In the genomic region with DNA sequence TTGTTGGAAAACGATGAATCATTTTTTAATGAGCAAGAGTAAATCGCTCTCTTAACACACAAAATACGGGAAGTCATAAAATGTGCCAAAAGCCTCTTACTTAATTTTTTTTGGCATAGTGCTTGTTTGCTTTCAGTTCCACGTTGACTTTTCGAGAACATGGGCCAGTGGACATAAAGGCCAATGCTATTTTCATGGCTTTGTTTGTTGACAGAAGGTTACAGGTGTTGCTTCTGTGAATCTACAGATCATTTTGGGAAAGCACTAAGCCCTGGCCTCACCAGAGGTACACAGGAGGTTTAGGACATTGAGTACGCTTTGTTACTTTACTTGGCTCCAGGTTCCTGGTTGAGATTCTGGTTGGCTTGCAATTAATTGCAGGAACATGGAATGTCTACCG, we compare ENCODE assay signal across 15 cellular contexts.
A peak's percentile ranks its signal among the peaks of the same experiment; 100 is the strongest.
DNase-seq lines count a peak whose midpoint lies in the region; FAIRE-seq and TF ChIP-seq lines count a peak whose summit lies in the region.
"Had no signal": no experiment of that assay in that cellular context is flagged by ENCODE, and none has a peak within 500 bp of the region (broad histone marks: within the 10 kb centered on the region; RNA-seq: fewer than 3 reads in every experiment).

No MANE protein-coding gene starts in this region.

- no TSS peak for BruUV-seq in PC-9 (replicated peaks; lab: Mats Ljungman, UMichigan)

- peak overlapping the region; percentile 9; the same call in 1 of the 2 replicates for H2BK15ac ChIP-seq in H1 (ENCODE audit: low read length)

- H3K4ac ChIP-seq in H1 (replicated peaks; ENCODE audit: insufficient read length, low read depth, low read length): peak overlapping the region; percentile 14

- peak overlapping the region; percentile 35; the same call in 1 of the 2 replicates for H2BK12ac ChIP-seq in H1 (ENCODE audit: low read depth, low read length)

- H4K20me1 ChIP-seq in H1 (replicated peaks in 1 of 2; ENCODE audit: control insufficient read depth in 1 of 2, insufficient read depth in 2 of 2, low read length in 2 of 2) (no peaks in the 10 kb centered on the region), PC-9 (ENCODE audit: insufficient read depth) (no peaks in the 10 kb centered on the region)

- no peaks in the 10 kb centered on the region for H3K79me1 ChIP-seq in H1 (ENCODE audit: low read depth, low read length)

- no peaks in the 10 kb centered on the region for H3K36me3 Mint-ChIP-seq in endothelial cell (ENCODE audit: low read depth, unreplicated experiment)

- H2AFZ ChIP-seq in H1 (ENCODE audit: low read length): peak overlapping the region; percentile 82
- no peak overlapping the region for H2AFZ ChIP-seq in PC-9

- no peak for TF ChIP-seq EP300 in H1 (IDR thresholded peaks at IDR 0.05; ENCODE audit: borderline replicate concordance in 1 of 2, low read depth in 2 of 2, low read length in 2 of 2)

- H3K27ac Mint-ChIP-seq in endothelial cell (ENCODE audit: unreplicated experiment): no peak overlapping the region

- H2BK5ac ChIP-seq in H1 (ENCODE audit: low read depth, low read length): no peak overlapping the region

- POLR2A ChIA-PET in HEK293 (lab: Yijun Ruan, JAX): no interaction called here
- POLR2A ChIA-PET in H1 (lab: Charles Lee; ENCODE audit: partially characterized antibody): no interaction called here
- POLR2A ChIA-PET in PC-9 (lab: Charles Lee; ENCODE audit: unreplicated experiment): no interaction called here

- no peak overlapping the region for H3K14ac ChIP-seq in H1 (ENCODE audit: insufficient read length)

- H3K79me2 ChIP-seq in H1 (ENCODE audit: control insufficient read depth in 1 of 2, insufficient read depth in 2 of 2, low read length in 2 of 2) (no peaks in the 10 kb centered on the region), PC-9 (ENCODE audit: low read depth) (no peaks in the 10 kb centered on the region)

- H3K23me2 ChIP-seq in H1 (ENCODE audit: low read depth, low read length): no peaks in the 10 kb centered on the region

- peaks cover 0 to 4% (median 2%) of the 10 kb centered on the region in 4 experiments; a peak in 1 of 7 replicates for H3K27me3 ChIP-seq in H1 (replicated peaks in 1 of 4; ENCODE audit: control insufficient read depth in 3 of 4, extremely low read depth in 1 of 4, insufficient read depth in 3 of 4, low read length in 3 of 4)
- H3K27me3 ChIP-seq in prostate gland (replicated peaks; ENCODE audit: insufficient read depth): no peaks in the 10 kb centered on the region
- H3K27me3 ChIP-seq in PC-9 (ENCODE audit: insufficient read depth, low read depth): no peaks in the 10 kb centered on the region

- H3F3A ChIP-seq in PC-9 (ENCODE audit: insufficient read depth, low read depth): no peaks in the 10 kb centered on the region

- H3K9me3 Mint-ChIP-seq in endothelial cell (ENCODE audit: unreplicated experiment): no peaks in the 10 kb centered on the region

- WGBS in H1 (ENCODE audit: extremely low coverage in 1 of 2, insufficient coverage in 1 of 2, insufficient read length in 1 of 2, insufficient replicate concordance in 2 of 2, low coverage in 1 of 2, low lambda C conversion rate in 2 of 2, missing lambda C conversion rate in 1 of 2), 2 experiments: 84% methylated on average over 7 of the region's 7 CpGs; no CpG with 5 or more reads in 1 of the 2 experiments
- WGBS in prostate gland: 12% methylated on average over 7 of the region's 7 CpGs

- no peak overlapping the region for H3K18ac ChIP-seq in H1 (ENCODE audit: extremely low read depth, low read length)

- TF ChIP-seq CTCF in HEK293 (tag by site-specific recombination; IDR thresholded peaks at IDR 0.05) (no peak), H1 (IDR thresholded peaks at IDR 0.05; ENCODE audit: control extremely low read depth in 1 of 3, insufficient read depth in 1 of 3, low read depth in 1 of 3, low read length in 3 of 3) (no peak), prostate gland (IDR thresholded peaks at IDR 0.05) (peak in 1 of 4 experiments; percentile 4), endothelial cell (IDR thresholded peaks at IDR 0.05; ENCODE audit: unreplicated experiment) (no peak), PC-9 (conservative IDR thresholded peaks at IDR 0.05) (no peak)

- peak overlapping the region; percentile 44 for H4K91ac ChIP-seq in H1 (replicated peaks; ENCODE audit: insufficient read length, low read length)

- H4K5ac ChIP-seq in H1 (ENCODE audit: insufficient read length, low read depth, low read length): no peak overlapping the region

- H3K23ac ChIP-seq in H1 (ENCODE audit: insufficient read length): no peak overlapping the region

- CTCF ChIA-PET in HEK293 (lab: Yijun Ruan, JAX): no interaction called here
- CTCF ChIA-PET in H1 (lab: Charles Lee; ENCODE audit: partially characterized antibody): no interaction called here
- CTCF ChIA-PET in PC-9 (lab: Charles Lee): no interaction called here

- no peak for TF ChIP-seq RAD21 in H1 (IDR thresholded peaks at IDR 0.05 in 1 of 2, conservative IDR thresholded peaks at IDR 0.05 in 1 of 2; ENCODE audit: low read depth in 2 of 2, low read length in 2 of 2)

- H2AK5ac ChIP-seq in H1 (ENCODE audit: low read depth, low read length): no peak overlapping the region

- H3K4me3 ChIP-seq in HEK293 (ENCODE audit: low read depth, low read length) (no peak overlapping the region), H1 (ENCODE audit: extremely low read depth in 1 of 4, insufficient read depth in 2 of 4, low read depth in 3 of 4, low read length in 4 of 4) (no peak overlapping the region), prostate gland (no peak overlapping the region), PC-9 (no peak overlapping the region)

- no peaks in the 10 kb centered on the region for H3K4me1 ChIP-seq in HEK293 (ENCODE audit: control insufficient read depth, insufficient read depth, low read length)
- peaks cover 0 to 8% (median 4%) of the 10 kb centered on the region in 4 experiments; a peak in 5 of 7 replicates for H3K4me1 ChIP-seq in H1 (replicated peaks in 1 of 4; ENCODE audit: control insufficient read depth in 3 of 4, insufficient read depth in 4 of 4, low read length in 3 of 4)
- H3K4me1 ChIP-seq in prostate gland (replicated peaks): no peaks in the 10 kb centered on the region
- H3K4me1 ChIP-seq in PC-9 (replicated peaks; ENCODE audit: insufficient read depth): no peaks in the 10 kb centered on the region

- H3K27ac ChIP-seq in HEK293 (ENCODE audit: extremely low read depth, low read depth, low read length) (no peak overlapping the region), H1 (ENCODE audit: low read depth, low read length) (no peak overlapping the region), prostate gland (no peak overlapping the region), PC-9 (no peak overlapping the region)

- H2BK120ac ChIP-seq in H1 (replicated peaks; ENCODE audit: low read depth, low read length): peak overlapping the region; percentile 80

- intact Hi-C loops in prostate gland (cut with DNase I) (no loop called here), PC-9 (cut with micrococcal nuclease; ENCODE audit: unreplicated experiment) (no loop called here)

- H3K4me1 Mint-ChIP-seq in endothelial cell (ENCODE audit: unreplicated experiment): peaks cover 14% of the 10 kb centered on the region

- H3K36me3 ChIP-seq in HEK293 (ENCODE audit: control insufficient read depth in 2 of 2, insufficient read depth in 1 of 2, low read length in 2 of 2) (no peaks in the 10 kb centered on the region), H1 (ENCODE audit: control insufficient read depth in 2 of 4, insufficient read depth in 4 of 4, low read length in 3 of 4) (no peaks in the 10 kb centered on the region), prostate gland (no peaks in the 10 kb centered on the region), PC-9 (ENCODE audit: low read depth) (no peaks in the 10 kb centered on the region)

- no peak overlapping the region for H3K9ac ChIP-seq in H1 (replicated peaks in 1 of 4; ENCODE audit: extremely low read depth in 1 of 4, low read depth in 3 of 4, low read length in 3 of 4)

- H3K9me3 ChIP-seq in HEK293 (ENCODE audit: control insufficient read depth, insufficient read depth, low read depth, low read length): no peaks in the 10 kb centered on the region
- no peaks in the 10 kb centered on the region for H3K9me3 ChIP-seq in H1 (ENCODE audit: insufficient read depth in 2 of 2, low read depth in 1 of 2, low read length in 1 of 2)
- H3K9me3 ChIP-seq in prostate gland: no peaks in the 10 kb centered on the region
- H3K9me3 ChIP-seq in PC-9 (ENCODE audit: insufficient read depth, low read depth): no peaks in the 10 kb centered on the region

- no peak overlapping the region for H3K4me2 ChIP-seq in H1 (ENCODE audit: insufficient read depth in 1 of 2, low read depth in 2 of 2, low read length in 2 of 2)
- no peak overlapping the region for H3K4me2 ChIP-seq in PC-9

- no peaks in the 10 kb centered on the region for H3K27me3 Mint-ChIP-seq in endothelial cell (ENCODE audit: unreplicated experiment)

- H3K4me3 Mint-ChIP-seq in endothelial cell (ENCODE audit: unreplicated experiment): no peak overlapping the region

- no peak overlapping the region for H4K8ac ChIP-seq in H1 (ENCODE audit: extremely low read depth, insufficient read depth, low read length)

- DNase-seq in NCI-H345 (lab: John Stamatoyannopoulos, UW) (peak; percentile 64), H1 (ENCODE audit: low read depth in 1 of 2, low spot score in 2 of 2) (no peak), prostate gland (ENCODE audit: low spot score) (peak; percentile 81), endothelial cell (ENCODE audit: low spot score) (no peak), PC-9 (no peak)
- no peak for DNase-seq in activated CD4-positive, alpha-beta T cell treated with anti-CD3 and anti-CD28 coated beads, Interleukin-2, amount 50 U/mL, for 48 hours
- DNase-seq in activated T-cell treated with anti-CD3 and anti-CD28 coated beads, Interleukin-2, amount 50 U/mL, for 48 hours: no peak
- DNase-seq: activated CD8-positive, alpha-beta memory T cell treated with anti-CD3 and anti-CD28 coated beads for 24 hours; anterior cingulate cortex; erythroblast; NCI-H226; nucleus accumbens; stimulated activated CD4-positive, alpha-beta T cell treated with anti-CD3 and anti-CD28 coated beads, Interleukin-2, amount 100 ng/mL, for 48 hours; T-helper 2 cell had no signal

- H3K56ac ChIP-seq in H1 (replicated peaks; ENCODE audit: insufficient read length, low read depth, low read length): no peak overlapping the region

- no peaks in the 10 kb centered on the region; the same call in 1 of the 2 replicates for H3K9me2 ChIP-seq in PC-9 (ENCODE audit: insufficient read depth)

- H2BK20ac ChIP-seq in H1 (ENCODE audit: low read length): 0 out of 2 replicates have a peak overlapping the region, but pooled peaks have one; percentile 75

- FAIRE-seq in H1 (lab: Jason Lieb, UNC): no peak

- TF ChIP-seq POLR2A in H1 (IDR thresholded peaks at IDR 0.05; ENCODE audit: control extremely low read depth in 1 of 2, low read depth in 2 of 2, low read length in 2 of 2): no peak
- no peak for TF ChIP-seq POLR2A in prostate gland (IDR thresholded peaks at IDR 0.05)

TF ChIP-seq in HEK293, 187 proteins besides CTCF, POLR2A, EP300 and RAD21:
- peak; percentile 40; the same call in 1 of the 2 replicates for TF ChIP-seq SCRT2 (tag by site-specific recombination; IDR thresholded peaks at IDR 0.05)
- no peak for TF ChIP-seq ZSCAN30 (tag by site-specific recombination; IDR thresholded peaks at IDR 0.05)

TF ChIP-seq in H1, 55 proteins besides CTCF, POLR2A, EP300 and RAD21 (continues in another document):
- TF ChIP-seq ASH2L (IDR thresholded peaks at IDR 0.05; ENCODE audit: low read length) (no peak), TCF12 (IDR thresholded peaks at IDR 0.05; ENCODE audit: low read depth, low read length) (no peak)

Comparison
In these comparisons a context has a peak if more than half of its experiments do, and no peak if none do; other contexts are left out.
1. DNase-seq: peak in NCI-H345 (single experiment) and prostate gland (single experiment); none in H1 (0 of 2), endothelial cell (single experiment), activated CD4-positive, alpha-beta T cell treated with anti-CD3 and anti-CD28 coated beads, Interleukin-2, amount 50 U/mL, for 48 hours (0 of 2), activated T-cell treated with anti-CD3 and anti-CD28 coated beads, Interleukin-2, amount 50 U/mL, for 48 hours (0 of 2) and PC-9 (0 of 2).